Comparison of ENCODE assay signal across 26 cellular contexts in the genomic region with DNA sequence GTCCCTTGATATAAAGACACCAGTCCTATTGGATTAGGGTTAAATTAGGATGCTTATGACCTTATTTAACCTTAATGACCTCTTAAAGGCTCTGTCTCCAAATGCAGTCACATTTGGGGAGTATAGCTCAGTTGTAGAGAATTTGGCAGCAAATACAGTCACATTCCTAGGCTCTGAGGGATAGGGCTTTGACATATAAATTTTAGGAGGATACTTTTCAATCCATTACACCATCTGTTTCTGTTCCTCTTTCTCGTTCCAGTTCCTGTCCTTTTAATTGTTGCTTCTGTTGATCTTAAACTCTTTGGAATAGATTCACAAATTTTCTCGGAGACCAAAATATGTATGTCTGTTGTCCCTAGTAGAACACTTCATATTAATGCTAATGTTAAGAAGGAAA.
"Had no signal": no experiment of that assay in that cellular context is flagged by ENCODE, and none has a peak within 500 bp of the region (broad histone marks: within the 10 kb centered on the region; RNA-seq: fewer than 3 reads in every experiment).

No MANE protein-coding gene starts in this region.

- H3K27ac ChIP-seq: neutrophil, ovary, psoas muscle, skin epidermis, stomach, suprapubic skin, transverse colon, uterus had no signal

- H3K36me3 ChIP-seq: esophagus muscularis mucosa, gastrocnemius medialis, neutrophil, ovary, stomach, suprapubic skin, transverse colon, uterus had no signal

- H3K9me3 ChIP-seq: esophagus muscularis mucosa, gastrocnemius medialis, neutrophil, ovary, psoas muscle, stomach, suprapubic skin, transverse colon, uterus had no signal

- H3K4me1 ChIP-seq: gastrocnemius medialis, stomach, suprapubic skin, transverse colon, uterus had no signal

- H3K4me3 ChIP-seq: dorsolateral prefrontal cortex, esophagus muscularis mucosa, gastrocnemius medialis, ovary, psoas muscle, skin epidermis, stomach, suprapubic skin, transverse colon, uterus had no signal

- DNase-seq: activated CD4-positive, alpha-beta T cell treated with anti-CD3 and anti-CD28 coated beads for 36 hours; activated CD4-positive, alpha-beta T cell treated with anti-CD3 and anti-CD28 coated beads, Interleukin-2, amount 50 U/mL, for 4 hours; activated CD8-positive, alpha-beta memory T cell treated with anti-CD3 and anti-CD28 coated beads for 24 hours; activated CD8-positive, alpha-beta memory T cell treated with anti-CD3 and anti-CD28 coated beads, Interleukin-2, amount 50 U/mL, for 4 hours; activated naive CD4-positive, alpha-beta T cell; activated naive CD8-positive, alpha-beta T cell treated with anti-CD3 and anti-CD28 coated beads for 36 hours; activated T-cell treated with anti-CD3 and anti-CD28 coated beads, Interleukin-2, amount 50 U/mL, for 24 hours; dorsolateral prefrontal cortex; effector memory CD8-positive, alpha-beta T cell; gastrocnemius medialis; hippocampal formation; kidney glomerular epithelial cell; mesenchymal stem cell; ovary; psoas muscle; right cardiac atrium; stomach; transverse colon; uterus had no signal

- H3K27me3 ChIP-seq: dorsolateral prefrontal cortex, esophagus muscularis mucosa, gastrocnemius medialis, neutrophil, ovary, stomach, suprapubic skin, transverse colon, uterus had no signal

- ATAC-seq: activated CD4-positive, alpha-beta T cell treated with anti-CD3 and anti-CD28 coated beads for 36 hours; activated T-helper 17 cell treated with anti-CD3 and anti-CD28 coated beads, Interleukin-2, amount 50 U/mL, for 72 hours; effector memory CD8-positive, alpha-beta T cell; psoas muscle; stimulated activated memory B cell treated with anti-CD40 and anti-IgM and Interleukin-4, amounts not matched to agents 10 μg/mL and 1 μg/mL and 100 μg/mL, for 72 hours; WTC11 had no signal
